In the genomic region with DNA sequence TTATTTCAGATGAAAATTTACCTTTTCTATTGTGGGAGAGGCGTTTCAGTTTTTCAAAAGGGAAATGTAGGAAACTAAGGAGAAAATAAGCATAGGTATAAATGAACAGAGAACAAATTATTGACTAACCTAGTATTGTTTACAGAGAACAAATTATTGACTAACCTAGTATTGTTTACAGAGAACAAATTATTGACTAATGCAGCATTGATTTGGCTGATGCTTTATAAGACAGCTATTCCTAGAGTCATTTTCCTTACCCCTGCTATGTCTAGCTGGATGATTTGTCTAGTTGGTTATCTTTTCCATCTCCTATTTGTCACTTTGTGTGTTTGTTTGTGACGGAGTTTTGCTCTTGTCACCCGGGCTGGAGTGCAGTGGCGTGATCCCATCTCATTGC, we compare ENCODE assay signal across 20 cellular contexts. TPM values are rescaled to one million over a fixed set of nuclear protein-coding genes. Genes with fewer than 3 reads are reported as not detected.
DNase-seq lines count a peak whose midpoint lies in the region; ATAC-seq, FAIRE-seq and TF ChIP-seq lines count a peak whose summit lies in the region.
"Had no signal": no experiment of that assay in that cellular context is flagged by ENCODE, and none has a peak within 500 bp of the region (broad histone marks: within the 10 kb centered on the region; RNA-seq: fewer than 3 reads in every experiment).

No MANE protein-coding gene starts in this region.

- H3K4me1 Mint-ChIP-seq in T-helper 1 cell treated with Interleukin-12 subunit alpha and Interleukin-12 subunit beta and Interleukin-4 antibody, amounts not matched to agents 30 μg/mL and 1 μg/mL, for 36 hours (ENCODE audit: low read depth) = peaks cover 15% of the 10 kb centered on the region
- H3K4me1 Mint-ChIP-seq in progenitor cell of endocrine pancreas (ENCODE audit: low read depth) = peaks cover 25% of the 10 kb centered on the region

- H3K36me3 ChIP-seq in HCT116 (ENCODE audit: control insufficient read depth in 1 of 2, insufficient read depth in 2 of 2, low read length in 2 of 2) (peaks cover 67 to 68% of the 10 kb centered on the region in 2 experiments), prostate gland (no peaks in the 10 kb centered on the region)

- H3K9ac ChIP-seq in HCT116 (ENCODE audit: low read length) = no peak overlapping the region

- TF ChIP-seq CTCF in HCT116 (IDR thresholded peaks at IDR 0.05 in 2 of 3, conservative IDR thresholded peaks at IDR 0.05 in 1 of 3; ENCODE audit: borderline replicate concordance in 1 of 3, insufficient read depth in 1 of 3, low read depth in 2 of 3, low read length in 2 of 3) (no peak), progenitor cell of endocrine pancreas (IDR thresholded peaks at IDR 0.05; ENCODE audit: unreplicated experiment) (no peak), prostate gland (IDR thresholded peaks at IDR 0.05) (no peak)

- peaks cover 49% of the 10 kb centered on the region for H3K36me3 Mint-ChIP-seq in T-helper 1 cell treated with Interleukin-12 subunit alpha and Interleukin-12 subunit beta and Interleukin-4 antibody, amounts not matched to agents 30 μg/mL and 1 μg/mL, for 36 hours (ENCODE audit: low read depth)
- peaks cover 42% of the 10 kb centered on the region for H3K36me3 Mint-ChIP-seq in progenitor cell of endocrine pancreas (ENCODE audit: insufficient read depth)

- no peaks in the 10 kb centered on the region for H3K27me3 Mint-ChIP-seq in T-helper 1 cell treated with Interleukin-12 subunit alpha and Interleukin-12 subunit beta and Interleukin-4 antibody, amounts not matched to agents 30 μg/mL and 1 μg/mL, for 36 hours (ENCODE audit: low read depth)
- H3K27me3 Mint-ChIP-seq in progenitor cell of endocrine pancreas = no peaks in the 10 kb centered on the region
- H3K27me3 Mint-ChIP-seq: IgD-negative memory B cell had no signal

- H3K4me3 Mint-ChIP-seq in T-helper 1 cell treated with Interleukin-12 subunit alpha and Interleukin-12 subunit beta and Interleukin-4 antibody, amounts not matched to agents 30 μg/mL and 1 μg/mL, for 36 hours = no peak overlapping the region
- no peak overlapping the region for H3K4me3 Mint-ChIP-seq in progenitor cell of endocrine pancreas (ENCODE audit: low read depth)
- H3K4me3 Mint-ChIP-seq: IgD-negative memory B cell had no signal

- RAD21 ChIA-PET in HCT116 (lab: Charles Lee; ENCODE audit: low non-redundant PET in 1 of 2, low total read pairs in 2 of 2, uncharacterized antibody in 2 of 2, unreplicated experiment in 2 of 2) = no interaction called here

- 91% methylated on average over 4 of the region's 4 CpGs for WGBS in prostate gland

- no peak for FAIRE-seq in urothelium cell line (lab: Jason Lieb, UNC)

- peaks cover 28% of the 10 kb centered on the region; the same call in 1 of the 2 replicates for H4K20me1 ChIP-seq in HCT116 (ENCODE audit: insufficient read depth)

- H3K4me1 ChIP-seq in HCT116 (ENCODE audit: control insufficient read depth in 1 of 2, insufficient read depth in 2 of 2, low read length in 2 of 2) = no peaks in the 10 kb centered on the region
- H3K4me1 ChIP-seq in prostate gland (replicated peaks) = no peaks in the 10 kb centered on the region
- H3K4me1 ChIP-seq: Peyer's patch had no signal

- H3K27ac ChIP-seq in HCT116 (ENCODE audit: low read depth, low read length) (no peak overlapping the region), prostate gland (no peak overlapping the region)
- H3K27ac ChIP-seq: C4-2B, HL-60, Peyer's patch had no signal

- peak overlapping the region; percentile 36 for H3K27ac Mint-ChIP-seq in T-helper 1 cell treated with Interleukin-12 subunit alpha and Interleukin-12 subunit beta and Interleukin-4 antibody, amounts not matched to agents 30 μg/mL and 1 μg/mL, for 36 hours
- H3K27ac Mint-ChIP-seq in progenitor cell of endocrine pancreas = peak overlapping the region; percentile 86
- H3K27ac Mint-ChIP-seq: IgD-negative memory B cell had no signal

- H3K4me3 ChIP-seq in HCT116 (replicated peaks in 1 of 2; ENCODE audit: low read depth in 1 of 2, low read length in 2 of 2) (no peak overlapping the region), prostate gland (no peak overlapping the region)
- H3K4me3 ChIP-seq: Peyer's patch had no signal

- peaks cover 97% of the 10 kb centered on the region for H3K79me2 ChIP-seq in HCT116 (ENCODE audit: insufficient read depth, low read length)

- intact Hi-C loops in HCT116 (cut with micrococcal nuclease) (no loop called here), prostate gland (cut with DNase I) (no loop called here)

- DNase-seq in T-helper 1 cell (no peak), HCT116 (ENCODE audit: low read depth, low spot score) (no peak), left lobe of liver (ENCODE audit: low spot score) (no peak), progenitor cell of endocrine pancreas (ENCODE audit: low spot score, unreplicated experiment) (no peak), urothelium cell line (ENCODE audit: low spot score) (no peak), prostate gland (ENCODE audit: low spot score) (no peak)
- DNase-seq: 8988T, AML-193, NCI-H1694, NCI-H2081, NCI-H2171, NCI-H524 treated with DMSO at 0.1 percent for 48 hours, NCI-H82, Peyer's patch had no signal

- no peak for TF ChIP-seq RAD21 in HCT116 (IDR thresholded peaks at IDR 0.05; ENCODE audit: low read depth)

- H3K9me3 Mint-ChIP-seq in T-helper 1 cell treated with Interleukin-12 subunit alpha and Interleukin-12 subunit beta and Interleukin-4 antibody, amounts not matched to agents 30 μg/mL and 1 μg/mL, for 36 hours = no peaks in the 10 kb centered on the region
- H3K9me3 Mint-ChIP-seq in progenitor cell of endocrine pancreas (ENCODE audit: low read depth) = no peaks in the 10 kb centered on the region
- H3K9me3 Mint-ChIP-seq: IgD-negative memory B cell had no signal

- TF ChIP-seq POLR2A in HCT116 (IDR thresholded peaks at IDR 0.05; ENCODE audit: borderline replicate concordance, extremely low read depth, insufficient read depth, insufficient read length) = no peak
- no peak for TF ChIP-seq POLR2A in prostate gland (IDR thresholded peaks at IDR 0.05)

- H3K27me3 ChIP-seq in HCT116 (ENCODE audit: insufficient read depth, low read length) (no peaks in the 10 kb centered on the region), prostate gland (replicated peaks; ENCODE audit: insufficient read depth) (no peaks in the 10 kb centered on the region)
- H3K27me3 ChIP-seq: Peyer's patch had no signal

- H3K9me2 ChIP-seq in HCT116 (ENCODE audit: insufficient read depth) = no peaks in the 10 kb centered on the region

- CTCF ChIA-PET in HCT116 (lab: Charles Lee) = no interaction called here

- TSS peak; percentile 7 for BruUV-seq in HCT116 (replicated peaks; lab: Mats Ljungman, UMichigan)

- H3K9me3 ChIP-seq in HCT116 (ENCODE audit: control insufficient read depth in 1 of 2, insufficient read depth in 1 of 2, low read depth in 1 of 2, low read length in 2 of 2) (no peaks in the 10 kb centered on the region), prostate gland (no peaks in the 10 kb centered on the region)
- H3K9me3 ChIP-seq: Peyer's patch had no signal

- no peak overlapping the region for H2AFZ ChIP-seq in HCT116 (ENCODE audit: low read depth, low read length, poor library complexity, severe bottlenecking)

- POLR2A ChIA-PET in HCT116 (lab: Charles Lee) = interaction anchor here (0.6 kb wide), 1 partner anchor 29 kb away, joined by 3 read pairs; no protein-coding TSS in a partner anchor

- no peak overlapping the region for H3K4me2 ChIP-seq in HCT116 (ENCODE audit: low read length)

- ATAC-seq in HCT116 (no peak), left lobe of liver (peak; percentile 49), HG03432 (IDR thresholded peaks at IDR 0.05; ENCODE audit: unreplicated experiment) (no peak)
- ATAC-seq: SK-N-SH treated with all-trans-retinoic acid at 6 μM for 48 hours had no signal

TF ChIP-seq in HCT116, 20 proteins besides CTCF, POLR2A, EP300 and RAD21:
- TF ChIP-seq SP1 (IDR thresholded peaks at IDR 0.05; ENCODE audit: low read depth) = no peak
- TF ChIP-seq EZH2phosphoT487 (IDR thresholded peaks at IDR 0.05; ENCODE audit: borderline replicate concordance) = no peak
- TF ChIP-seq, protein P1, sequence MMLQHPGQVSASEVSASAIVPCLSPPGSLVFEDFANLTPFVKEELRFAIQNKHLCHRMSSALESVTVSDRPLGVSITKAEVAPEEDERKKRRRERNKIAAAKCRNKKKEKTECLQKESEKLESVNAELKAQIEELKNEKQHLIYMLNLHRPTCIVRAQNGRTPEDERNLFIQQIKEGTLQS (IDR thresholded peaks at IDR 0.05) = no peak

RNA-seq across cellular contexts. Expression of a gene that starts 22.6 kb away (rescaled TPM):
- total RNA-seq in HCT116 (2021; ENCODE audit: unreplicated experiment) (207 TPM), left lobe of liver (29.7 TPM), progenitor cell of endocrine pancreas (191 and 203 TPM in 2 replicates), prostate gland (10 to 100 TPM; 47.7 to 79.6 TPM)
- polyA plus RNA-seq in HCT116 (2012) = 38.6 and 56.5 TPM in 2 replicates

RNA-seq across cellular contexts. Expression of a gene that starts 55.5 kb away (rescaled TPM):
- 927 TPM for total RNA-seq in HCT116 (2021; ENCODE audit: unreplicated experiment)
- polyA plus RNA-seq in HCT116 (2012) = 672 and 706 TPM in 2 replicates
- 286 TPM for total RNA-seq in left lobe of liver
- 530 and 561 TPM in 2 replicates for total RNA-seq in progenitor cell of endocrine pancreas
- 100 to 1,000 TPM; 376 to 489 TPM for total RNA-seq in prostate gland
